Comparison of ENCODE assay signal across 14 cellular contexts in genomic region chr21:34925597-34925996, GRCh38.
DNase-seq lines count a peak whose midpoint lies in the region; ATAC-seq, FAIRE-seq and TF ChIP-seq lines count a peak whose summit lies in the region.
"Had no signal": no experiment of that assay in that cellular context is flagged by ENCODE, and none has a peak within 500 bp of the region (broad histone marks: within the 10 kb centered on the region; RNA-seq: fewer than 3 reads in every experiment).

No MANE protein-coding gene starts in this region.

- peaks cover 13% of the 10 kb centered on the region for H3K36me3 Mint-ChIP-seq in activated naive CD4-positive, alpha-beta T cell treated with anti-CD3 and anti-CD28 coated beads for 36 hours (ENCODE audit: low read depth)
- H3K36me3 Mint-ChIP-seq in GM23338 (ENCODE audit: low read depth) (no peaks in the 10 kb centered on the region; the same call in 2 of the 3 replicates), astrocyte (ENCODE audit: low read depth, unreplicated experiment) (peaks cover 8% of the 10 kb centered on the region)

- no peaks in the 10 kb centered on the region for H3K4me1 ChIP-seq in GM23338 (ENCODE audit: insufficient read depth)
- peaks cover 4% of the 10 kb centered on the region for H3K4me1 ChIP-seq in astrocyte (ENCODE audit: insufficient read depth, low read length)

- H3K9me3 Mint-ChIP-seq in activated naive CD4-positive, alpha-beta T cell treated with anti-CD3 and anti-CD28 coated beads for 36 hours, result no peaks in the 10 kb centered on the region
- H3K9me3 Mint-ChIP-seq in GM23338 (no peaks in the 10 kb centered on the region), astrocyte (ENCODE audit: unreplicated experiment) (no peaks in the 10 kb centered on the region)
- H3K9me3 Mint-ChIP-seq: H9 had no signal

- H3K27ac ChIP-seq in GM23338 (ENCODE audit: low read depth) (no peak overlapping the region), astrocyte (ENCODE audit: low read depth, low read length) (no peak overlapping the region)

- H2AFZ ChIP-seq in GM23338, result peak overlapping the region; percentile 56; the same call in 1 of the 2 replicates
- H2AFZ ChIP-seq in astrocyte (ENCODE audit: low read depth, low read length), result no peak overlapping the region

- DNase-seq in activated naive CD4-positive, alpha-beta T cell treated with anti-CD3 and anti-CD28 coated beads for 36 hours, result no peak
- no peak for DNase-seq in activated naive CD4-positive, alpha-beta T cell (lab: John Stamatoyannopoulos, UW)
- no peak for DNase-seq in GM23338 (ENCODE audit: low spot score)
- no peak for DNase-seq in astrocyte (ENCODE audit: low read depth)
- DNase-seq in GM19238 (ENCODE audit: insufficient read length, low spot score), result no peak
- no peak for DNase-seq in NCI-H1417 treated with DMSO at 0.1 percent for 48 hours (lab: John Stamatoyannopoulos, UW)
- DNase-seq: AML-193, H9, NCI-H1092, NCI-H187, NCI-H2171 treated with DMSO at 0.1 percent for 48 hours, NCI-H82, SHP77 treated with DMSO at 0.1 percent for 48 hours had no signal

- no peaks in the 10 kb centered on the region for H3K27me3 Mint-ChIP-seq in activated naive CD4-positive, alpha-beta T cell treated with anti-CD3 and anti-CD28 coated beads for 36 hours (ENCODE audit: low read depth)
- H3K27me3 Mint-ChIP-seq in GM23338 (ENCODE audit: insufficient read depth, low read depth, poor library complexity) (peaks cover 2% of the 10 kb centered on the region), astrocyte (ENCODE audit: low read depth, unreplicated experiment) (no peaks in the 10 kb centered on the region)

- no peak overlapping the region for H3K4me3 Mint-ChIP-seq in activated naive CD4-positive, alpha-beta T cell treated with anti-CD3 and anti-CD28 coated beads for 36 hours
- H3K4me3 Mint-ChIP-seq in GM23338, result no peak overlapping the region
- no peak overlapping the region for H3K4me3 Mint-ChIP-seq in astrocyte (ENCODE audit: unreplicated experiment)
- H3K4me3 Mint-ChIP-seq: H9 had no signal

- no peaks in the 10 kb centered on the region for H3K9me3 ChIP-seq in astrocyte (ENCODE audit: insufficient read depth, low read depth, low read length)

- H3K4me2 ChIP-seq in GM23338 (no peak overlapping the region), astrocyte (ENCODE audit: low read length) (no peak overlapping the region)

- CTCF ChIA-PET in activated naive CD4-positive, alpha-beta T cell treated with anti-CD3 and anti-CD28 coated beads for 36 hours (lab: Charles Lee), result no interaction called here

- ATAC-seq in GM23338 (no peak), HG03571 (IDR thresholded peaks at IDR 0.05; ENCODE audit: unreplicated experiment) (no peak)

- intact Hi-C loops in activated naive CD4-positive, alpha-beta T cell treated with anti-CD3 and anti-CD28 coated beads for 36 hours (cut with micrococcal nuclease), result no loop called here

- TF ChIP-seq CTCF in GM23338 (conservative IDR thresholded peaks at IDR 0.05; ENCODE audit: low read depth in 2 of 2), result no peak
- TF ChIP-seq CTCF in astrocyte (IDR thresholded peaks at IDR 0.05; ENCODE audit: insufficient read depth, low read depth, low read length), result no peak

- H3K79me2 ChIP-seq in GM23338 (replicated peaks; ENCODE audit: insufficient read depth), result no peaks in the 10 kb centered on the region
- peaks cover 3% of the 10 kb centered on the region for H3K79me2 ChIP-seq in astrocyte (ENCODE audit: insufficient read depth, low read length)

- no peak overlapping the region for H3K9ac ChIP-seq in astrocyte (ENCODE audit: low read length)

- H3F3A ChIP-seq in GM23338 (replicated peaks; ENCODE audit: low read depth), result no peaks in the 10 kb centered on the region

- peaks cover 73% of the 10 kb centered on the region for H3K4me1 Mint-ChIP-seq in activated naive CD4-positive, alpha-beta T cell treated with anti-CD3 and anti-CD28 coated beads for 36 hours (ENCODE audit: low read depth)
- H3K4me1 Mint-ChIP-seq in GM23338 (no peaks in the 10 kb centered on the region), astrocyte (ENCODE audit: low read depth, unreplicated experiment) (peaks cover 23% of the 10 kb centered on the region)
- H3K4me1 Mint-ChIP-seq: H9 had no signal

- H3K36me3 ChIP-seq in GM23338 (ENCODE audit: insufficient read depth) (no peaks in the 10 kb centered on the region), astrocyte (ENCODE audit: insufficient read depth, low read length) (no peaks in the 10 kb centered on the region)

- no peaks in the 10 kb centered on the region for H3K27me3 ChIP-seq in GM23338 (ENCODE audit: insufficient read depth)
- H3K27me3 ChIP-seq in astrocyte (ENCODE audit: insufficient read depth, low read length), result no peaks in the 10 kb centered on the region

- no peak for FAIRE-seq in astrocyte (lab: Jason Lieb, UNC)

- no peak overlapping the region for H3K4me3 ChIP-seq in GM23338
- no peak overlapping the region for H3K4me3 ChIP-seq in astrocyte (ENCODE audit: insufficient read depth, low read depth, low read length)

- H3K9me2 ChIP-seq in GM23338 (ENCODE audit: insufficient read depth), result peaks cover 8% of the 10 kb centered on the region

- peak overlapping the region; percentile 38 for H3K27ac Mint-ChIP-seq in activated naive CD4-positive, alpha-beta T cell treated with anti-CD3 and anti-CD28 coated beads for 36 hours
- H3K27ac Mint-ChIP-seq in GM23338 (no peak overlapping the region), astrocyte (ENCODE audit: unreplicated experiment) (peak overlapping the region; percentile 22)
- H3K27ac Mint-ChIP-seq: H9 had no signal

- no peaks in the 10 kb centered on the region for H4K20me1 ChIP-seq in GM23338 (replicated peaks; ENCODE audit: insufficient read depth)
- H4K20me1 ChIP-seq in astrocyte (ENCODE audit: insufficient read depth, low read length), result no peaks in the 10 kb centered on the region

TF ChIP-seq in GM23338, 12 proteins besides CTCF, POLR2A, EP300 and RAD21 (continues in another document):
- no peak for TF ChIP-seq ZNF114 (CRISPR knock-in tag; IDR thresholded peaks at IDR 0.05)
- no peak for TF ChIP-seq EZH2phosphoT487 (IDR thresholded peaks at IDR 0.05; ENCODE audit: unreplicated experiment)
- TF ChIP-seq POLR2AphosphoS5 (IDR thresholded peaks at IDR 0.05; ENCODE audit: low read depth), result no peak
- TF ChIP-seq ETS1 (IDR thresholded peaks at IDR 0.05), result no peak
- no peak for TF ChIP-seq CREB1 (CRISPR knock-in tag; IDR thresholded peaks at IDR 0.05; ENCODE audit: low read depth)
- TF ChIP-seq NANOG (IDR thresholded peaks at IDR 0.05; ENCODE audit: borderline replicate concordance), result no peak
- no peak for TF ChIP-seq REST (IDR thresholded peaks at IDR 0.05; ENCODE audit: unreplicated experiment)
- no peak for TF ChIP-seq ZNF331 (CRISPR knock-in tag; IDR thresholded peaks at IDR 0.05; ENCODE audit: low read depth)
- no peak for TF ChIP-seq JUNB (IDR thresholded peaks at IDR 0.05; ENCODE audit: unreplicated experiment)
